23 cellular contexts compared by ENCODE assay signal in genomic region chr10:17536221-17536620, GRCh38.
"Had no signal": no experiment of that assay in that cellular context is flagged by ENCODE, and none has a peak within 500 bp of the region (broad histone marks: within the 10 kb centered on the region; RNA-seq: fewer than 3 reads in every experiment).

No MANE protein-coding gene starts in this region.

- H3K9me3 Mint-ChIP-seq: type B pancreatic cell had no signal

- H3K36me3 Mint-ChIP-seq: naive B cell; stimulated activated effector memory CD8-positive, alpha-beta T cell treated with anti-CD3 and anti-CD28 coated beads, Interleukin-12 subunit alpha, Interleukin-12 subunit beta, amount 100 ng/mL, for 72 hours; type B pancreatic cell had no signal

- H3K27me3 Mint-ChIP-seq: type B pancreatic cell had no signal

- H3K4me3 Mint-ChIP-seq: naive B cell; nephron progenitor cell; stimulated activated effector memory CD8-positive, alpha-beta T cell treated with anti-CD3 and anti-CD28 coated beads, Interleukin-12 subunit alpha, Interleukin-12 subunit beta, amount 100 ng/mL, for 72 hours; type B pancreatic cell had no signal

- H3K4me1 Mint-ChIP-seq: naive B cell, nephron progenitor cell had no signal

- H3K4me1 ChIP-seq: heart left ventricle, psoas muscle, right lobe of liver, suprapubic skin, thyroid gland, uterus had no signal

- H3K27me3 ChIP-seq: heart left ventricle, right lobe of liver, suprapubic skin, thyroid gland, uterus had no signal

- H3K4me3 ChIP-seq: dorsolateral prefrontal cortex, heart left ventricle, psoas muscle, right lobe of liver, suprapubic skin, thyroid gland, uterus had no signal

- H3K27ac ChIP-seq: dorsolateral prefrontal cortex, heart left ventricle, psoas muscle, right lobe of liver, suprapubic skin, thyroid gland, uterus had no signal

- H3K9me3 ChIP-seq: right lobe of liver, suprapubic skin, thyroid gland, uterus had no signal

- DNase-seq: cortex of kidney; dorsolateral prefrontal cortex; effector CD8-positive, alpha-beta T cell; foreskin melanocyte; heart left ventricle; hippocampal formation; left colon; left ventricle myocardium superior; mesendoderm; naive B cell; nephron progenitor cell; psoas muscle; retina; right lobe of liver; stimulated activated CD4-positive, alpha-beta T cell treated with anti-CD3 and anti-CD28 coated beads, Interleukin-4, amount 100 ng/mL, for 1 hour; stimulated activated CD8-positive, alpha-beta memory T cell treated with anti-CD3 and anti-CD28 coated beads, Interleukin-4, amount 100 ng/mL, for 48 hours; stimulated activated naive CD8-positive, alpha-beta T cell treated with anti-CD3 and anti-CD28 coated beads, Interleukin-15, Interleukin-2, amounts not matched to agents 100 U/mL and 50 U/mL, for 24 hours; thyroid gland; uterus had no signal

- H3K27ac Mint-ChIP-seq: naive B cell; nephron progenitor cell; stimulated activated effector memory CD8-positive, alpha-beta T cell treated with anti-CD3 and anti-CD28 coated beads, Interleukin-12 subunit alpha, Interleukin-12 subunit beta, amount 100 ng/mL, for 72 hours; type B pancreatic cell had no signal

- ATAC-seq: esophagus mucosa; heart left ventricle; left colon; left ventricle myocardium superior; psoas muscle; right lobe of liver; stimulated activated naive CD8-positive, alpha-beta T cell treated with anti-CD3 and anti-CD28 coated beads, Interleukin-15, Interleukin-2, amounts not matched to agents 100 U/mL and 50 U/mL, for 24 hours had no signal

- H3K36me3 ChIP-seq: heart left ventricle, right lobe of liver, suprapubic skin, thyroid gland, uterus had no signal
